15 cellular contexts compared by ENCODE assay signal in genomic region chr12:76346236-76346635, GRCh38. TPM values are rescaled to one million over a fixed set of nuclear protein-coding genes. Genes with fewer than 3 reads are reported as not detected.
DNase-seq lines count a peak whose midpoint lies in the region; ATAC-seq and TF ChIP-seq lines count a peak whose summit lies in the region.
"Had no signal": no experiment of that assay in that cellular context is flagged by ENCODE, and none has a peak within 500 bp of the region (broad histone marks: within the 10 kb centered on the region; RNA-seq: fewer than 3 reads in every experiment).

No MANE protein-coding gene starts in this region.

- WGBS in GM23248 (ENCODE audit: low coverage in 1 of 2, low lambda C conversion rate in 2 of 2, missing lambda C conversion rate in 2 of 2), 2 experiments, result 22 to 30% methylated on average over 4 of the region's 4 CpGs
- WGBS in thyroid gland, 2 donors, result 89 to 92% methylated on average over 4 of the region's 4 CpGs

- TF ChIP-seq CTCF in foreskin fibroblast (IDR thresholded peaks at IDR 0.05; ENCODE audit: low read depth, low read length) (no peak), gastrocnemius medialis (IDR thresholded peaks at IDR 0.05 in 4 of 5, conservative IDR thresholded peaks at IDR 0.05 in 1 of 5) (no peak), thyroid gland (IDR thresholded peaks at IDR 0.05) (no peak)

- no peaks in the 10 kb centered on the region for H4K20me1 ChIP-seq in GM23248 (ENCODE audit: insufficient read depth)
- H4K20me1 ChIP-seq: BLaER1 treated with 17β-estradiol and CSF1 and Interleukin-3, amounts not matched to agents 10 nM and 100 nM had no signal

- no peaks in the 10 kb centered on the region for H3K9me2 ChIP-seq in GM23248 (ENCODE audit: insufficient read depth)

- H3K27me3 ChIP-seq in GM23248 (replicated peaks; ENCODE audit: insufficient read depth) (no peaks in the 10 kb centered on the region), gastrocnemius medialis (no peaks in the 10 kb centered on the region), thyroid gland (no peaks in the 10 kb centered on the region)
- H3K27me3 ChIP-seq: BLaER1 treated with 17β-estradiol and CSF1 and Interleukin-3, amounts not matched to agents 10 nM and 100 nM; SJSA1; uterus had no signal

- H3K4me2 ChIP-seq in GM23248 (ENCODE audit: unreplicated experiment), result peak overlapping the region; percentile 90

- peak; percentile 58 for DNase-seq in GM23248
- peak; percentile 35 to 69 for DNase-seq in foreskin fibroblast
- no peak for DNase-seq in gastrocnemius medialis
- DNase-seq in effector CD4-positive, alpha-beta T cell, result no peak
- no peak for DNase-seq in T-helper 1 cell
- DNase-seq in thyroid gland, result no peak
- DNase-seq: activated CD4-positive, alpha-beta T cell treated with anti-CD3 and anti-CD28 coated beads, Interleukin-2, amount 50 U/mL, for 4 hours; activated T-cell treated with anti-CD3 and anti-CD28 coated beads, Interleukin-2, amount 50 U/mL, for 48 hours; small intestine; stimulated activated naive CD4-positive, alpha-beta T cell; uterus had no signal

- peak overlapping the region; percentile 81; the same call in 1 of the 2 replicates for H3K9ac ChIP-seq in GM23248

- intact Hi-C loops in gastrocnemius medialis (cut with DNase I; ENCODE audit: low total_unique reads) (loop anchor here (2.0 to 5.0 kb wide), 4 partner anchors 111 to 819 kb away; no protein-coding TSS in a partner anchor), thyroid gland (cut with DNase I) (loop anchor here (10.0 kb wide), 1 partner anchor 271 kb away; no protein-coding TSS in a partner anchor)

- H3K4me3 ChIP-seq in GM23248, result peak overlapping the region; percentile 95
- H3K4me3 ChIP-seq in foreskin fibroblast (ENCODE audit: low read depth in 1 of 2, low read length in 2 of 2), result peak overlapping the region in 1 of 2 donors; percentile 97
- peak overlapping the region in 1 of 4 donors; percentile 89 for H3K4me3 ChIP-seq in gastrocnemius medialis
- H3K4me3 ChIP-seq in thyroid gland (replicated peaks in 1 of 3), result no peak overlapping the region
- H3K4me3 ChIP-seq: BLaER1 treated with 17β-estradiol and CSF1 and Interleukin-3, amounts not matched to agents 10 nM and 100 nM; SJSA1; uterus had no signal

- H3F3A ChIP-seq in GM23248 (ENCODE audit: insufficient read depth), result peaks cover 38% of the 10 kb centered on the region

- TF ChIP-seq POLR2A in gastrocnemius medialis (IDR thresholded peaks at IDR 0.05) (no peak), thyroid gland (IDR thresholded peaks at IDR 0.05) (no peak)

- H3K36me3 ChIP-seq in GM23248 (ENCODE audit: low read depth), result no peaks in the 10 kb centered on the region
- H3K36me3 ChIP-seq in gastrocnemius medialis, result no peaks in the 10 kb centered on the region
- no peaks in the 10 kb centered on the region for H3K36me3 ChIP-seq in thyroid gland
- H3K36me3 ChIP-seq: uterus had no signal

- in situ Hi-C loops in GM23248 (cut with MboI), result loop anchor here (10.0 kb wide), 2 partner anchors 271 to 811 kb away; no protein-coding TSS in a partner anchor
- in situ Hi-C loops in gastrocnemius medialis (cut with MboI; ENCODE audit: low sequenced_read_pairs in 4 of 4), result loop anchor here (10.0 to 25.0 kb wide), 2 partner anchors 259 to 261 kb away; partner anchors contain the start of gene NAP1L1 (in 4 of the 4)

- ATAC-seq in gastrocnemius medialis, result no peak
- no peak for ATAC-seq in HG03432 (IDR thresholded peaks at IDR 0.05; ENCODE audit: unreplicated experiment)

- H3K9me3 ChIP-seq in GM23248 (ENCODE audit: low read depth), result no peaks in the 10 kb centered on the region
- no peaks in the 10 kb centered on the region for H3K9me3 ChIP-seq in gastrocnemius medialis
- no peaks in the 10 kb centered on the region for H3K9me3 ChIP-seq in thyroid gland
- H3K9me3 ChIP-seq: BLaER1 treated with 17β-estradiol and CSF1 and Interleukin-3, amounts not matched to agents 10 nM and 100 nM; uterus had no signal

- H2AFZ ChIP-seq in GM23248, result 0 out of 2 replicates have a peak overlapping the region, but pooled peaks have one; percentile 6

- H3K4me1 ChIP-seq in GM23248 (ENCODE audit: insufficient read depth) (peaks cover 26% of the 10 kb centered on the region), gastrocnemius medialis (peaks cover 30 to 51% of the 10 kb centered on the region in 2 donors), thyroid gland (peaks cover 13 to 20% of the 10 kb centered on the region in 2 donors)
- H3K4me1 ChIP-seq: uterus had no signal

- H3K27ac ChIP-seq in GM23248, result peak overlapping the region; percentile 74
- peak overlapping the region; percentile 32 for H3K27ac ChIP-seq in angular gyrus (ENCODE audit: low read depth, low read length)
- peak overlapping the region; percentile 83 to 92 (median 88) for H3K27ac ChIP-seq in gastrocnemius medialis
- no peak overlapping the region for H3K27ac ChIP-seq in thyroid gland
- H3K27ac ChIP-seq: SJSA1 had no signal

- H3K79me2 ChIP-seq in GM23248 (ENCODE audit: insufficient read depth), result peaks cover 35% of the 10 kb centered on the region

RNA-seq across cellular contexts. Expression of gene BBS10, which starts 2.0 kb away (rescaled TPM):
- 13.9 and 15.8 TPM in 2 replicates for total RNA-seq in GM23248 (2014; rRNA removed; shearing (Covaris generic))
- polyA plus RNA-seq in GM23248 (2016; fragmentation: Nextera tagmentation; extraction: Ambion mirVana), result 14.4 and 16.8 TPM in 2 replicates
- 10 to 100 TPM in 2 of 4 donors, 1 to 10 TPM in 2; 9.0 to 17.5 (median 11.5) TPM for total RNA-seq in gastrocnemius medialis
- total RNA-seq in thyroid gland, result 10 to 100 TPM; 11.4 to 17.6 (median 13.5) TPM

Comparison
In these comparisons a context has a peak if more than half of its experiments do, and no peak if none do; other contexts are left out.
1. DNase-seq: peak in GM23248 (single experiment) and foreskin fibroblast (2 of 2); none in gastrocnemius medialis (0 of 2), effector CD4-positive, alpha-beta T cell (single experiment), T-helper 1 cell (0 of 5) and thyroid gland (0 of 2).
2. H3K27ac ChIP-seq: peak in GM23248 (single experiment), angular gyrus (single experiment) and gastrocnemius medialis (4 of 4); none in thyroid gland (0 of 3).